9 cellular contexts compared by ENCODE assay signal in genomic region chr14:65211341-65211987, GRCh38.
A peak's percentile ranks its signal among the peaks of the same experiment; 100 is the strongest.
DNase-seq lines count a peak whose midpoint lies in the region; ATAC-seq, FAIRE-seq and TF ChIP-seq lines count a peak whose summit lies in the region.
"Had no signal": no experiment of that assay in that cellular context is flagged by ENCODE, and none has a peak within 500 bp of the region (broad histone marks: within the 10 kb centered on the region; RNA-seq: fewer than 3 reads in every experiment).

No MANE protein-coding gene starts in this region.

- TF ChIP-seq RAD21 in A549 (conservative IDR thresholded peaks at IDR 0.05 in 1 of 2, IDR thresholded peaks at IDR 0.05 in 1 of 2), result no peak

- H2AFZ ChIP-seq in GM23338, result no peak overlapping the region

- H3K27me3 ChIP-seq in GM23338 (ENCODE audit: insufficient read depth), result no peaks in the 10 kb centered on the region
- H3K27me3 ChIP-seq in stomach, result no peaks in the 10 kb centered on the region
- H3K27me3 ChIP-seq in gastroesophageal sphincter, result no peaks in the 10 kb centered on the region
- no peaks in the 10 kb centered on the region for H3K27me3 ChIP-seq in Caco-2 (replicated peaks; ENCODE audit: control insufficient read depth, insufficient read depth, low read length)

- 0 out of 2 replicates have a peak overlapping the region, but pooled peaks have one; percentile 23 for H3K27ac Mint-ChIP-seq in GM23338
- H3K27ac Mint-ChIP-seq in T-helper 17 cell, result peak overlapping the region; percentile 88
- no peak overlapping the region for H3K27ac Mint-ChIP-seq in Caco-2 (ENCODE audit: unreplicated experiment)

- no TSS peak for BruUV-seq in Caco-2 (replicated peaks; lab: Mats Ljungman, UMichigan)

- DNase-seq in A549 (ENCODE audit: low read depth in 1 of 2, low spot score in 1 of 2), result peak in 1 of 2 experiments; percentile 25
- no peak for DNase-seq in GM23338 (ENCODE audit: low spot score)
- no peak for DNase-seq in T-helper 17 cell
- peak; percentile 81 for DNase-seq in fibroblast of peridontal ligament (ENCODE audit: extremely low read depth)
- no peak for DNase-seq in SK-N-DZ (ENCODE audit: low spot score)
- no peak for DNase-seq in stomach
- no peak for DNase-seq in Caco-2

- H3K9me3 ChIP-seq in A549, result no peaks in the 10 kb centered on the region
- H3K9me3 ChIP-seq in T-helper 17 cell (ENCODE audit: control insufficient read depth, low read length, poor library complexity, severe bottlenecking), result no peaks in the 10 kb centered on the region
- no peaks in the 10 kb centered on the region for H3K9me3 ChIP-seq in stomach
- H3K9me3 ChIP-seq in gastroesophageal sphincter, result no peaks in the 10 kb centered on the region
- H3K9me3 ChIP-seq in Caco-2, result no peaks in the 10 kb centered on the region

- H3K79me2 ChIP-seq in GM23338 (replicated peaks; ENCODE audit: insufficient read depth), result no peaks in the 10 kb centered on the region

- CTCF ChIA-PET in A549 (lab: Yijun Ruan, JAX) (interaction anchor here (1.0 to 1.3 kb wide), 2 partner anchors 42 to 200 kb away, joined by 4 read pairs; partner anchors contain the start of gene FUT8), Caco-2 (lab: Charles Lee) (no interaction called here)

- peak; percentile 86 to 91; a peak in 5 of 6 replicates for ATAC-seq in A549
- no peak for ATAC-seq in GM23338
- no peak for ATAC-seq in T-helper 17 cell
- no peak for ATAC-seq in gastroesophageal sphincter

- H3K4me3 Mint-ChIP-seq in GM23338, result no peak overlapping the region
- peak overlapping the region; percentile 39 for H3K4me3 Mint-ChIP-seq in T-helper 17 cell
- H3K4me3 Mint-ChIP-seq in Caco-2 (ENCODE audit: unreplicated experiment), result no peak overlapping the region

- 17% methylated on average over 3 of the region's 3 CpGs for WGBS in A549 (ENCODE audit: missing lambda C conversion rate)
- 53 to 71% (median 61%) methylated on average over 3 of the region's 3 CpGs for WGBS in stomach, 5 donors
- 61 to 66% methylated on average over 3 of the region's 3 CpGs for WGBS in gastroesophageal sphincter (ENCODE audit: low coverage in 1 of 2), 2 donors

- H3K9me3 Mint-ChIP-seq in GM23338 (peaks cover 4% of the 10 kb centered on the region; the same call in 1 of the 3 replicates), Caco-2 (ENCODE audit: unreplicated experiment) (no peaks in the 10 kb centered on the region)

- no peak for TF ChIP-seq CTCF in A549 (IDR thresholded peaks at IDR 0.05)
- no peak for TF ChIP-seq CTCF in GM23338 (conservative IDR thresholded peaks at IDR 0.05; ENCODE audit: low read depth in 2 of 2)
- TF ChIP-seq CTCF in stomach (IDR thresholded peaks at IDR 0.05), result no peak
- TF ChIP-seq CTCF in gastroesophageal sphincter (IDR thresholded peaks at IDR 0.05), result no peak
- TF ChIP-seq CTCF in Caco-2 (IDR thresholded peaks at IDR 0.05; ENCODE audit: insufficient read depth in 1 of 2, low read depth in 1 of 2, low read length in 1 of 2, severe bottlenecking in 1 of 2, unreplicated experiment in 1 of 2), result no peak

- H3K36me3 Mint-ChIP-seq in GM23338 (ENCODE audit: low read depth) (peaks cover 3% of the 10 kb centered on the region; the same call in 2 of the 3 replicates), T-helper 17 cell (ENCODE audit: low read depth) (no peaks in the 10 kb centered on the region), Caco-2 (ENCODE audit: insufficient read depth, unreplicated experiment) (no peaks in the 10 kb centered on the region)

- FAIRE-seq in A549 (lab: Jason Lieb, UNC), result no peak

- H3K4me2 ChIP-seq in A549 (peak overlapping the region; percentile 58), GM23338 (no peak overlapping the region)

- H3K27ac ChIP-seq in A549 (peak overlapping the region; percentile 76 to 85), GM23338 (ENCODE audit: low read depth) (no peak overlapping the region), stomach (no peak overlapping the region), gastroesophageal sphincter (no peak overlapping the region)
- H3K27ac ChIP-seq: HL-60 had no signal

- intact Hi-C loops in stomach (cut with DNase I; ENCODE audit: low total_unique reads) (no loop called here), Caco-2 (cut with micrococcal nuclease; ENCODE audit: unreplicated experiment) (no loop called here)

- no peak for TF ChIP-seq EP300 in A549 (IDR thresholded peaks at IDR 0.05)
- TF ChIP-seq EP300 in stomach (IDR thresholded peaks at IDR 0.05), result no peak
- TF ChIP-seq EP300 in gastroesophageal sphincter (IDR thresholded peaks at IDR 0.05), result no peak

- H3K36me3 ChIP-seq in GM23338 (ENCODE audit: insufficient read depth) (no peaks in the 10 kb centered on the region), stomach (no peaks in the 10 kb centered on the region), gastroesophageal sphincter (no peaks in the 10 kb centered on the region), Caco-2 (ENCODE audit: control insufficient read depth, insufficient read depth, low read length) (no peaks in the 10 kb centered on the region)

- H3K4me1 Mint-ChIP-seq in GM23338, result peaks cover 9% of the 10 kb centered on the region
- H3K4me1 Mint-ChIP-seq in T-helper 17 cell, result peaks cover 41% of the 10 kb centered on the region
- H3K4me1 Mint-ChIP-seq in Caco-2 (ENCODE audit: low read depth, unreplicated experiment), result no peaks in the 10 kb centered on the region

- TF ChIP-seq POLR2A in A549 (IDR thresholded peaks at IDR 0.05; ENCODE audit: low read length), result no peak
- TF ChIP-seq POLR2A in stomach (IDR thresholded peaks at IDR 0.05), result no peak
- TF ChIP-seq POLR2A in gastroesophageal sphincter (IDR thresholded peaks at IDR 0.05), result no peak

- H3K4me3 ChIP-seq in A549, result no peak overlapping the region
- no peak overlapping the region for H3K4me3 ChIP-seq in GM23338
- no peak overlapping the region for H3K4me3 ChIP-seq in stomach
- no peak overlapping the region for H3K4me3 ChIP-seq in gastroesophageal sphincter
- no peak overlapping the region for H3K4me3 ChIP-seq in Caco-2 (ENCODE audit: low read depth, low read length)

- POLR2A ChIA-PET in A549 (lab: Yijun Ruan, JAX), result interaction anchor here (0.6 to 1.0 kb wide), 2 partner anchors 27 to 109 kb away, joined by 3 to 9 read pairs; partner anchors contain the start of gene MAX
- POLR2A ChIA-PET in Caco-2 (lab: Charles Lee), result no interaction called here

- H4K20me1 ChIP-seq in GM23338 (replicated peaks; ENCODE audit: insufficient read depth), result no peaks in the 10 kb centered on the region

- H3K27me3 Mint-ChIP-seq in GM23338 (ENCODE audit: insufficient read depth, low read depth, poor library complexity) (peaks cover 8% of the 10 kb centered on the region), T-helper 17 cell (no peaks in the 10 kb centered on the region), Caco-2 (ENCODE audit: insufficient read depth, unreplicated experiment) (no peaks in the 10 kb centered on the region)

- peaks cover 18% of the 10 kb centered on the region for H3K4me1 ChIP-seq in A549
- H3K4me1 ChIP-seq in GM23338 (ENCODE audit: insufficient read depth), result peaks cover 3% of the 10 kb centered on the region; the same call in 1 of the 2 replicates
- H3K4me1 ChIP-seq in stomach, result peaks cover 0 to 18% (median 5%) of the 10 kb centered on the region in 4 donors
- H3K4me1 ChIP-seq in gastroesophageal sphincter, result no peaks in the 10 kb centered on the region
- H3K4me1 ChIP-seq in Caco-2, result no peaks in the 10 kb centered on the region

- no peaks in the 10 kb centered on the region for H3F3A ChIP-seq in GM23338 (replicated peaks; ENCODE audit: low read depth)

- no peaks in the 10 kb centered on the region for H3K9me2 ChIP-seq in GM23338 (ENCODE audit: insufficient read depth)

TF ChIP-seq in A549, 52 proteins besides CTCF, POLR2A, EP300 and RAD21:
- TF ChIP-seq CEBPB (IDR thresholded peaks at IDR 0.05), result peak; percentile 36 to 63; a peak in 2 of 4 replicates
- TF ChIP-seq NPAS2 (CRISPR knock-in tag; IDR thresholded peaks at IDR 0.05; ENCODE audit: borderline replicate concordance), result no peak
- peak; percentile 67 for TF ChIP-seq FOSL2 (IDR thresholded peaks at IDR 0.05)
- peak; percentile 62 for TF ChIP-seq FOSL2 (CRISPR knock-in tag; IDR thresholded peaks at IDR 0.05)
TF ChIP-seq in A549: peak in this region for 2.

TF ChIP-seq in GM23338, 12 proteins besides CTCF, POLR2A, EP300 and RAD21:
- TF ChIP-seq EZH2phosphoT487 (IDR thresholded peaks at IDR 0.05; ENCODE audit: unreplicated experiment) (no peak), STAT1 (IDR thresholded peaks at IDR 0.05; ENCODE audit: unreplicated experiment) (no peak), CREB1 (CRISPR knock-in tag; IDR thresholded peaks at IDR 0.05; ENCODE audit: low read depth) (no peak), ZNF114 (CRISPR knock-in tag; IDR thresholded peaks at IDR 0.05) (no peak), ETS1 (IDR thresholded peaks at IDR 0.05) (no peak), JUNB (IDR thresholded peaks at IDR 0.05; ENCODE audit: unreplicated experiment) (no peak), NANOG (IDR thresholded peaks at IDR 0.05; ENCODE audit: borderline replicate concordance) (no peak)

Comparison
In these comparisons a context has a peak if more than half of its experiments do, and no peak if none do; other contexts are left out.
1. ATAC-seq: peak in A549 (2 of 2); none in GM23338 (single experiment), T-helper 17 cell (single experiment) and gastroesophageal sphincter (single experiment).
2. H3K27ac ChIP-seq: peak in A549 (2 of 2); none in GM23338 (single experiment), stomach (0 of 5) and gastroesophageal sphincter (0 of 4).